9 cellular contexts compared by ENCODE assay signal in the genomic region with DNA sequence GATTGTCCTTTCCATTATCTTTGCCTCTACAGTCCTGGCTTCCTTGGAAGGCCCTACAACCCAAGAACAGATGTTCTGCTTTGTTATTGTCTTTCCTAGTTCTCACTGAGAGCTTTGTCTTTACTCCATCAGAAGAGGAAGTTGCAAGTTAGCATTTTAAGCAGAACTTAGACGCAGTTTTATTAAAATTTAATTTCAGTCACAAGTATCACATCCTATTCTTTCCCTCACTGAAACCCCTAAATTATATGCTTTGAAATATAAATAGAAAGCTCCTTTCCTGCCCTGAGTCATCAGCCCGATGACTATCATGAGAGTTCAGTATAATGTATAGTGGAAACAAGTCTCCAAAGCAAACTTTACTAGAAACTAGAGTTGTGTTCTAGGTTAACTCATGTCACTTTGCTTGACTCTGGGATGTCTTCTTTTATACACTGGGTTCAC.
DNase-seq lines count a peak whose midpoint lies in the region; ATAC-seq and TF ChIP-seq lines count a peak whose summit lies in the region.
"Had no signal": no experiment of that assay in that cellular context is flagged by ENCODE, and none has a peak within 500 bp of the region (broad histone marks: within the 10 kb centered on the region; RNA-seq: fewer than 3 reads in every experiment).

No MANE protein-coding gene starts in this region.

- H3K4me1 Mint-ChIP-seq in glutamatergic neuron (ENCODE audit: low read depth, unreplicated experiment) = peaks cover 13% of the 10 kb centered on the region
- H3K4me1 Mint-ChIP-seq in effector memory CD8-positive, alpha-beta T cell (ENCODE audit: low read depth in 2 of 2) = no peaks in the 10 kb centered on the region

- no peak for TF ChIP-seq CTCF in glutamatergic neuron (IDR thresholded peaks at IDR 0.05; ENCODE audit: partially characterized antibody, unreplicated experiment)

- ATAC-seq in GM18868 (IDR thresholded peaks at IDR 0.05; ENCODE audit: unreplicated experiment) (peak; percentile 92), GM21786 (IDR thresholded peaks at IDR 0.05; ENCODE audit: unreplicated experiment) (peak; percentile 85), HG03520 (IDR thresholded peaks at IDR 0.05; ENCODE audit: unreplicated experiment) (peak; percentile 92), left colon (no peak)
- ATAC-seq in effector memory CD8-positive, alpha-beta T cell (replicated peaks) = no peak

- DNase-seq in glutamatergic neuron = no peak
- no peak for DNase-seq in KG1 (lab: John Stamatoyannopoulos, UW)
- DNase-seq in left colon = no peak
- no peak for DNase-seq in NCI-H345 (lab: John Stamatoyannopoulos, UW)
- no peak for DNase-seq in effector memory CD8-positive, alpha-beta T cell
- DNase-seq: NCI-H2081 treated with DMSO at 0.1 percent for 48 hours had no signal

- H3K36me3 Mint-ChIP-seq in glutamatergic neuron (ENCODE audit: unreplicated experiment) = peaks cover 9% of the 10 kb centered on the region
- no peaks in the 10 kb centered on the region for H3K36me3 Mint-ChIP-seq in effector memory CD8-positive, alpha-beta T cell (ENCODE audit: insufficient read depth)

- H3K9me3 Mint-ChIP-seq in glutamatergic neuron (ENCODE audit: unreplicated experiment) = peaks cover 6% of the 10 kb centered on the region
- H3K9me3 Mint-ChIP-seq in effector memory CD8-positive, alpha-beta T cell = peaks cover 1 to 6% of the 10 kb centered on the region in 2 donors

- no peaks in the 10 kb centered on the region for H3K27me3 Mint-ChIP-seq in glutamatergic neuron (ENCODE audit: unreplicated experiment)
- H3K27me3 Mint-ChIP-seq in effector memory CD8-positive, alpha-beta T cell = no peaks in the 10 kb centered on the region

- intact Hi-C loops in left colon (cut with DNase I, micrococcal nuclease) = no loop called here

- peak overlapping the region; percentile 90 for H3K27ac Mint-ChIP-seq in glutamatergic neuron (ENCODE audit: unreplicated experiment)
- no peak overlapping the region for H3K27ac Mint-ChIP-seq in effector memory CD8-positive, alpha-beta T cell

- peak overlapping the region; percentile 50 for H3K4me3 Mint-ChIP-seq in glutamatergic neuron (ENCODE audit: unreplicated experiment)
- no peak overlapping the region for H3K4me3 Mint-ChIP-seq in effector memory CD8-positive, alpha-beta T cell

Comparison
In these comparisons a context has a peak if more than half of its experiments do, and no peak if none do; other contexts are left out.
1. ATAC-seq: peak in GM18868 (single experiment), GM21786 (single experiment) and HG03520 (single experiment); none in left colon (single experiment) and effector memory CD8-positive, alpha-beta T cell (single experiment).